ENCODE assay signal across 10 cellular contexts in genomic region chr3:192408721-192409151, GRCh38.
A peak's percentile ranks its signal among the peaks of the same experiment; 100 is the strongest.
DNase-seq lines count a peak whose midpoint lies in the region; FAIRE-seq and TF ChIP-seq lines count a peak whose summit lies in the region.
"Had no signal": no experiment of that assay in that cellular context is flagged by ENCODE, and none has a peak within 500 bp of the region (broad histone marks: within the 10 kb centered on the region; RNA-seq: fewer than 3 reads in every experiment).

No MANE protein-coding gene starts in this region.

- FAIRE-seq in keratinocyte (lab: Jason Lieb, UNC) (no peak), GM12892 (lab: Jason Lieb, UNC) (no peak)
- FAIRE-seq: A204.1 had no signal

- H2AFZ ChIP-seq in mammary epithelial cell (ENCODE audit: low read depth, low read length), result no peak overlapping the region
- H2AFZ ChIP-seq in keratinocyte (ENCODE audit: control insufficient read depth, low read length), result no peak overlapping the region

- H3K4me3 ChIP-seq in mammary epithelial cell (replicated peaks in 1 of 3; ENCODE audit: insufficient read depth in 1 of 3, low read depth in 2 of 3, low read length in 3 of 3) (no peak overlapping the region), keratinocyte (ENCODE audit: control insufficient read depth in 2 of 3, extremely low read depth in 1 of 3, insufficient read depth in 2 of 3, low read depth in 1 of 3, low read length in 3 of 3) (peak overlapping the region in 2 of 3 experiments; percentile 54 to 57), stomach (peak overlapping the region; percentile 50 to 63 (median 54))

- no peaks in the 10 kb centered on the region for H4K20me1 ChIP-seq in mammary epithelial cell (ENCODE audit: insufficient read depth, low read length)
- no peaks in the 10 kb centered on the region for H4K20me1 ChIP-seq in keratinocyte (ENCODE audit: control insufficient read depth, extremely low read depth, insufficient read depth, low read length)

- peaks cover 29% of the 10 kb centered on the region for H3K27me3 ChIP-seq in mammary epithelial cell (ENCODE audit: insufficient read depth, low read length)
- peaks cover 45% of the 10 kb centered on the region for H3K27me3 ChIP-seq in keratinocyte (ENCODE audit: control insufficient read depth, extremely low read depth, insufficient read depth, low read length)
- H3K27me3 ChIP-seq in stomach, result peaks cover 3 to 51% (median 30%) of the 10 kb centered on the region in 3 donors

- H3K9me3 ChIP-seq in mammary epithelial cell (replicated peaks; ENCODE audit: insufficient read depth, low read length) (no peaks in the 10 kb centered on the region), keratinocyte (ENCODE audit: control insufficient read depth, low read depth, low read length) (no peaks in the 10 kb centered on the region), stomach (no peaks in the 10 kb centered on the region)

- H3K9ac ChIP-seq in mammary epithelial cell (ENCODE audit: insufficient read depth, low read length) (no peak overlapping the region), keratinocyte (ENCODE audit: control insufficient read depth, extremely low read depth, insufficient read depth, low read length) (no peak overlapping the region)

- H3K27ac ChIP-seq in mammary epithelial cell (ENCODE audit: insufficient read depth, low read depth, low read length) (no peak overlapping the region), keratinocyte (ENCODE audit: control insufficient read depth, insufficient read depth, low read length) (no peak overlapping the region), stomach (no peak overlapping the region)

- H3K79me2 ChIP-seq in mammary epithelial cell (ENCODE audit: insufficient read depth, low read length), result no peaks in the 10 kb centered on the region
- no peaks in the 10 kb centered on the region for H3K79me2 ChIP-seq in keratinocyte (ENCODE audit: control insufficient read depth, insufficient read depth, low read length)

- CTCF ChIA-PET in mammary epithelial cell (lab: Charles Lee; ENCODE audit: low non-redundant PET), result no interaction called here

- TF ChIP-seq CTCF in mammary epithelial cell (conservative IDR thresholded peaks at IDR 0.05 in 1 of 2, IDR thresholded peaks at IDR 0.05 in 1 of 2; ENCODE audit: extremely low read depth in 1 of 2, insufficient read depth in 1 of 2, low read depth in 1 of 2, low read length in 2 of 2), result no peak
- TF ChIP-seq CTCF in keratinocyte (optimal IDR thresholded peaks at IDR 0.05 in 1 of 3, IDR thresholded peaks at IDR 0.05 in 1 of 3, conservative IDR thresholded peaks at IDR 0.05 in 1 of 3; ENCODE audit: extremely low read depth in 1 of 3, insufficient read depth in 2 of 3, low read length in 3 of 3), result no peak
- TF ChIP-seq CTCF in stomach (IDR thresholded peaks at IDR 0.05), result no peak

- H3K9me1 ChIP-seq in keratinocyte (ENCODE audit: control insufficient read depth, extremely low read depth, insufficient read depth, low read length), result no peaks in the 10 kb centered on the region

- no peak for TF ChIP-seq EP300 in stomach (IDR thresholded peaks at IDR 0.05)

- no peaks in the 10 kb centered on the region for H3K36me3 ChIP-seq in mammary epithelial cell (ENCODE audit: insufficient read depth, low read length)
- H3K36me3 ChIP-seq in keratinocyte (ENCODE audit: control insufficient read depth in 2 of 2, extremely low read depth in 1 of 2, insufficient read depth in 2 of 2, low read length in 2 of 2), result no peaks in the 10 kb centered on the region
- no peaks in the 10 kb centered on the region for H3K36me3 ChIP-seq in stomach

- intact Hi-C loops in mammary epithelial cell (cut with micrococcal nuclease) (no loop called here), stomach (cut with DNase I; ENCODE audit: low total_unique reads) (no loop called here)

- peak overlapping the region; percentile 79 for H3K4me2 ChIP-seq in mammary epithelial cell (ENCODE audit: insufficient read depth, low read depth, low read length)
- peak overlapping the region; percentile 74 for H3K4me2 ChIP-seq in keratinocyte (ENCODE audit: control insufficient read depth, extremely low read depth, insufficient read depth, low read depth, low read length)

- in situ Hi-C loops in mammary epithelial cell (cut with MboI; ENCODE audit: low sequenced_read_pairs in 2 of 2), result no loop called here

- WGBS in mammary epithelial cell (ENCODE audit: low coverage, missing lambda C conversion rate), result no CpG with 5 or more reads among the region's 35 CpGs
- 0 to 3% (median 1%) methylated on average over 30 to 35 of the region's 35 CpGs for WGBS in stomach, 5 donors

- H3K4me1 ChIP-seq in mammary epithelial cell (ENCODE audit: insufficient read depth, low read length), result peaks cover 7% of the 10 kb centered on the region
- H3K4me1 ChIP-seq in keratinocyte (ENCODE audit: control insufficient read depth, extremely low read depth, insufficient read depth, low read length), result peaks cover 6% of the 10 kb centered on the region
- H3K4me1 ChIP-seq in stomach, result peaks cover 4 to 29% (median 22%) of the 10 kb centered on the region in 4 donors

- DNase-seq in NCI-H2029 (lab: John Stamatoyannopoulos, UW), result peak; percentile 8
- no peak for DNase-seq in NCI-H2029 treated with DMSO at 0.1 percent for 48 hours (lab: John Stamatoyannopoulos, UW)
- peak; percentile 2 for DNase-seq in mammary epithelial cell
- DNase-seq in keratinocyte (ENCODE audit: low read depth, low spot score), result no peak
- no peak for DNase-seq in stomach
- DNase-seq in GM12892 (ENCODE audit: insufficient read length), result no peak
- DNase-seq in putamen (ENCODE audit: low spot score), result no peak
- no peak for DNase-seq in NCI-H524 treated with DMSO at 0.1 percent for 48 hours (lab: John Stamatoyannopoulos, UW)
- DNase-seq: amniotic stem cell had no signal

- TF ChIP-seq POLR2A in stomach (IDR thresholded peaks at IDR 0.05), result no peak
- TF ChIP-seq POLR2A in GM12892 (IDR thresholded peaks at IDR 0.05; ENCODE audit: low read depth, low read length), result no peak

- dilution Hi-C loops in mammary epithelial cell (cut with HindIII; ENCODE audit: low sequenced_read_pairs), result no loop called here
- dilution Hi-C loops in keratinocyte (cut with MboI; ENCODE audit: extremely low pct_ligation_motif_present, low sequenced_read_pairs), result no loop called here

- no TSS peak for BruUV-seq in mammary epithelial cell (replicated peaks; lab: Mats Ljungman, UMichigan)

Comparison
In these comparisons a context has a peak if more than half of its experiments do, and no peak if none do; other contexts are left out.
1. DNase-seq: peak in NCI-H2029 (single experiment) and mammary epithelial cell (single experiment); none in NCI-H2029 treated with DMSO at 0.1 percent for 48 hours (single experiment), keratinocyte (single experiment), stomach (single experiment), GM12892 (single experiment), putamen (single experiment) and NCI-H524 treated with DMSO at 0.1 percent for 48 hours (single experiment).
2. H3K4me3 ChIP-seq: peak in keratinocyte (2 of 3) and stomach (4 of 4); none in mammary epithelial cell (0 of 3).